Comparison of ENCODE assay signal across 1 cellular context in the genomic region with DNA sequence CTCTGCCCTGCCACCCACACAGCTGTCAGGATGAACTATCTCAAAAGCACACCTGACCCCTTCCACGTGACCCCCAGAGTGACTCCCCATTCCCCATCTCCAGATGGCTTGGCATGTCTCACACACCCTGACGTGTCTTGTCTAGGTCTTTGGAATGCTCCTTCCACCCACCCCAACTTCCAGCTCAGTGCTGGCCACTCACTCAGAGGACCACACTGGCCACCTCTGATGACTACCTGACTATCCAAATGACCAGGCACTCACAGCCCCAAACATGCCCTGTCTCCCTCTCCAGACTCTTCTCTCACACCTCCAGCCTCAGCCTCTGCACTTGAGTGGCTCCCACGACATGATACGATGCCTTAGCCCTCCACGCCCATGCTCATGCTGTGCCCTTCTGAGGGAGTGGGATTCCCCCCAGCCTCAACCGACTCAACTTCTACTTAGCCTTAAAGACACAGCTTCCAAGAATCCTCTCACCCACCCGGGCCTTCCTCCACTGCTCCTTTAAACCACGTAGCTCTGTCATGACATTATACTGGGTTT.
TF ChIP-seq lines count a peak whose summit lies in the region.

No MANE protein-coding gene starts in this region.

TF ChIP-seq in H1, 55 proteins besides CTCF, POLR2A, EP300 and RAD21:
- TF ChIP-seq JUN (IDR thresholded peaks at IDR 0.05; ENCODE audit: low read depth, low read length), result no peak
- no peak for TF ChIP-seq POLR2AphosphoS5 (IDR thresholded peaks at IDR 0.05; ENCODE audit: low read depth, low read length)
- TF ChIP-seq BCL11A (IDR thresholded peaks at IDR 0.05; ENCODE audit: low read depth in 2 of 2, low read length in 2 of 2), result no peak
- no peak for TF ChIP-seq GABPA (IDR thresholded peaks at IDR 0.05; ENCODE audit: borderline replicate concordance, insufficient read depth, low read length)
- TF ChIP-seq CHD2 (IDR thresholded peaks at IDR 0.05; ENCODE audit: low read length), result no peak
- TF ChIP-seq BRCA1 (IDR thresholded peaks at IDR 0.05; ENCODE audit: low read depth, low read length), result no peak
- TF ChIP-seq, protein P1, sequence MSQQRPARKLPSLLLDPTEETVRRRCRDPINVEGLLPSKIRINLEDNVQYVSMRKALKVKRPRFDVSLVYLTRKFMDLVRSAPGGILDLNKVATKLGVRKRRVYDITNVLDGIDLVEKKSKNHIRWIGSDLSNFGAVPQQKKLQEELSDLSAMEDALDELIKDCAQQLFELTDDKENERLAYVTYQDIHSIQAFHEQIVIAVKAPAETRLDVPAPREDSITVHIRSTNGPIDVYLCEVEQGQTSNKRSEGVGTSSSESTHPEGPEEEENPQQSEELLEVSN (IDR thresholded peaks at IDR 0.05), result no peak
- no peak for TF ChIP-seq SRF (IDR thresholded peaks at IDR 0.05; ENCODE audit: low read depth, low read length)
- TF ChIP-seq, protein P2, sequence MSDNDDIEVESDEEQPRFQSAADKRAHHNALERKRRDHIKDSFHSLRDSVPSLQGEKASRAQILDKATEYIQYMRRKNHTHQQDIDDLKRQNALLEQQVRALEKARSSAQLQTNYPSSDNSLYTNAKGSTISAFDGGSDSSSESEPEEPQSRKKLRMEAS (IDR thresholded peaks at IDR 0.05), result no peak
- no peak for TF ChIP-seq MAFK (IDR thresholded peaks at IDR 0.05; ENCODE audit: low read depth, low read length)
- TF ChIP-seq PHF8 (conservative IDR thresholded peaks at IDR 0.05; ENCODE audit: low read depth, low read length), result no peak
- TF ChIP-seq SIN3A (conservative IDR thresholded peaks at IDR 0.05 in 1 of 2, IDR thresholded peaks at IDR 0.05 in 1 of 2; ENCODE audit: low read depth in 1 of 2, low read length in 2 of 2), result no peak
- TF ChIP-seq KDM5A (IDR thresholded peaks at IDR 0.05; ENCODE audit: low read length), result no peak
- no peak for TF ChIP-seq EZH2 (IDR thresholded peaks at IDR 0.05; ENCODE audit: low read depth, low read length, severe bottlenecking)
- no peak for TF ChIP-seq NRF1 (IDR thresholded peaks at IDR 0.05; ENCODE audit: low read depth, low read length)
- no peak for TF ChIP-seq CREB1 (IDR thresholded peaks at IDR 0.05)
- TF ChIP-seq, protein P3, sequence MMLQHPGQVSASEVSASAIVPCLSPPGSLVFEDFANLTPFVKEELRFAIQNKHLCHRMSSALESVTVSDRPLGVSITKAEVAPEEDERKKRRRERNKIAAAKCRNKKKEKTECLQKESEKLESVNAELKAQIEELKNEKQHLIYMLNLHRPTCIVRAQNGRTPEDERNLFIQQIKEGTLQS (IDR thresholded peaks at IDR 0.05; ENCODE audit: insufficient read depth, low read depth, low read length), result no peak
